In genomic region chr13:36447501-36447900, GRCh38 we compare ENCODE assay signal across 14 cellular contexts. TPM values are rescaled to one million over a fixed set of nuclear protein-coding genes. Genes with fewer than 3 reads are reported as not detected.
"Had no signal": no experiment of that assay in that cellular context is flagged by ENCODE, and none has a peak within 500 bp of the region (broad histone marks: within the 10 kb centered on the region; RNA-seq: fewer than 3 reads in every experiment).

No MANE protein-coding gene starts in this region.

- H3K36me3 ChIP-seq: breast epithelium, esophagus squamous epithelium, SJSA1, thyroid gland had no signal

- H3K4me1 ChIP-seq: breast epithelium, esophagus squamous epithelium, thyroid gland had no signal

- DNase-seq: activated CD4-positive, alpha-beta T cell treated with anti-CD3 and anti-CD28 coated beads, Interleukin-2, amount 50 U/mL, for 1 hour; activated CD4-positive, CD25-positive, alpha-beta regulatory T cell; activated naive CD8-positive, alpha-beta T cell treated with anti-CD3 and anti-CD28 coated beads for 36 hours; esophagus squamous epithelium; naive thymus-derived CD8-positive, alpha-beta T cell; retina; SW 1271; thyroid gland had no signal

- ATAC-seq: naive thymus-derived CD8-positive, alpha-beta T cell; stimulated activated effector memory CD8-positive, alpha-beta T cell treated with anti-CD3 and anti-CD28 coated beads, Interleukin-12 subunit alpha, Interleukin-12 subunit beta, amount 100 ng/mL, for 72 hours had no signal

- H3K27me3 ChIP-seq: breast epithelium, neutrophil, SJSA1, thyroid gland had no signal

- H3K4me3 ChIP-seq: breast epithelium, esophagus squamous epithelium, SJSA1, thyroid gland had no signal

- H3K9me3 ChIP-seq: breast epithelium, esophagus squamous epithelium, neutrophil, SJSA1, thyroid gland had no signal

- FAIRE-seq: islet of Langerhans, TTC549 had no signal

- H3K27ac ChIP-seq: breast epithelium, esophagus squamous epithelium, neutrophil, SJSA1, thyroid gland had no signal

RNA-seq across cellular contexts. Expression of gene CCNA1, which starts 15.2 kb away (rescaled TPM):
- total RNA-seq: naive thymus-derived CD8-positive, alpha-beta T cell had no signal
- polyA plus RNA-seq: naive thymus-derived CD8-positive, alpha-beta T cell had no signal
